ENCODE assay signal across 18 cellular contexts in the genomic region with DNA sequence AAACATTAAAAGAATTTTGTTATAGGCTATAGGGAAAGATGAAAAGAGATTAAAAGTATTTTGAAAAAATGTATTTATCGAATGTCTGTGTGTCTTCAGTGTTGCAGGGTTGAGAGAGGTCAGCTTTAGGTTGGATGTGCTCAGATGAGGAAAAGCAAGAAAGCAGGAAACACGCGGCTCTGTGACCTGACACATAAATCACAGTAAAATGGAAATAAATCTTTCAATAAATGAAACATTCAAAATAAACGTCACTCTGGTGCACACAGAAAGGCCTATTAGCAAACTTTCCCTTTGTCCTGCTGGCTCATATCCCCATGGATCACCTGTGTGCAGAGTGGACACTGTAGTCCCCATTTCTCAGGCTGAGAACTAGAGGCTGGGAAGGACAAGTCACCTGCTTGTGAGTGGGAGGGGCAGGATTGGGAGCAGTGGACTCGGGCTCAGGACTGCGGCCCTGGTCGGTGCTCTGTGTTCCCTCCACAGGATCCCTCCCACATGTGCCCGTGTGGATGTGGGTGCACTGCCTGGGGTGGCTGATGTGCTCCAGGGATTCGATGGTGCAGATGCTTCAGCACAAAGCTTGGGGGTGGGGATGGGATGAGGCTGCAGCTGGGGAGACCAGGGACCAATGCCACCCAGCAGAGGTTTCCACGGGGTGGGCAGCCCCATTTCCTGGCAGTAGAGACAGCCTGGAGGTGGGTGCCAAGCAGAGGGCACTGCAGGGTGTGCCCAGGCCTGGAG.
DNase-seq lines count a peak whose midpoint lies in the region; ATAC-seq, FAIRE-seq and TF ChIP-seq lines count a peak whose summit lies in the region.
"Had no signal": no experiment of that assay in that cellular context is flagged by ENCODE, and none has a peak within 500 bp of the region (broad histone marks: within the 10 kb centered on the region; RNA-seq: fewer than 3 reads in every experiment).

No MANE protein-coding gene starts in this region.

- H3K4me1 ChIP-seq in naive thymus-derived CD4-positive, alpha-beta T cell (ENCODE audit: control insufficient read depth in 2 of 2, insufficient read depth in 2 of 2, low read length in 2 of 2): peaks cover 10 to 70% of the 10 kb centered on the region in 2 donors

- no peaks in the 10 kb centered on the region for H3K9me3 Mint-ChIP-seq in activated CD8-positive, alpha-beta memory T cell treated with anti-CD3 and anti-CD28 coated beads, Interleukin-2, amount 10 ng/mL, durations not matched to agents 7 days and 5 days (ENCODE audit: low read depth)
- H3K9me3 Mint-ChIP-seq in activated T-helper 17 cell treated with anti-CD3 and anti-CD28 coated beads, Interleukin-2, amount 50 U/mL, for 72 hours: no peaks in the 10 kb centered on the region
- H3K9me3 Mint-ChIP-seq in naive thymus-derived CD4-positive, alpha-beta T cell: no peaks in the 10 kb centered on the region
- H3K9me3 Mint-ChIP-seq in activated naive CD4-positive, alpha-beta T cell treated with anti-CD3 and anti-CD28 coated beads, Interleukin-2, amount 50 U/mL, for 72 hours: no peaks in the 10 kb centered on the region
- H3K9me3 Mint-ChIP-seq: GM23338 had no signal

- DNase-seq in activated CD8-positive, alpha-beta memory T cell treated with anti-CD3 and anti-CD28 coated beads, Interleukin-2, amount 10 ng/mL, durations not matched to agents 7 days and 5 days: peak; percentile 33
- DNase-seq in activated CD8-positive, alpha-beta memory T cell treated with anti-CD3 and anti-CD28 coated beads, Interleukin-2, amount 50 U/mL, for 48 hours: no peak
- no peak for DNase-seq in naive thymus-derived CD4-positive, alpha-beta T cell
- no peak for DNase-seq in H54 (ENCODE audit: insufficient read length, low spot score)
- DNase-seq in activated naive CD4-positive, alpha-beta T cell treated with anti-CD3 and anti-CD28 coated beads, Interleukin-2, amount 50 U/mL, for 72 hours (ENCODE audit: low spot score in 2 of 2): no peak
- no peak for DNase-seq in stimulated activated CD4-positive, alpha-beta T cell treated with anti-CD3 and anti-CD28 coated beads, Interleukin-4, amount 100 ng/mL, for 4 hours
- DNase-seq: C1 segment of cervical spinal cord, Calu3, KBM-7, MV-4-11, NCI-H1417, NCI-H187 treated with DMSO at 0.1 percent for 48 hours, NCI-H446, OCI-M1, SIG-M5 had no signal

- POLR2A ChIA-PET in naive thymus-derived CD4-positive, alpha-beta T cell (lab: Charles Lee): interaction anchor here (1.5 kb wide), 1 partner anchor 27 kb away, joined by 3 read pairs; no protein-coding TSS in a partner anchor

- H3K4me3 Mint-ChIP-seq in activated CD8-positive, alpha-beta memory T cell treated with anti-CD3 and anti-CD28 coated beads, Interleukin-2, amount 10 ng/mL, durations not matched to agents 7 days and 5 days: no peak overlapping the region
- no peak overlapping the region for H3K4me3 Mint-ChIP-seq in activated T-helper 17 cell treated with anti-CD3 and anti-CD28 coated beads, Interleukin-2, amount 50 U/mL, for 72 hours
- peak overlapping the region in 3 of 10 donors; percentile 12 to 42 (median 39) for H3K4me3 Mint-ChIP-seq in naive thymus-derived CD4-positive, alpha-beta T cell
- H3K4me3 Mint-ChIP-seq: GM23338 had no signal

- no peaks in the 10 kb centered on the region for H3K36me3 ChIP-seq in naive thymus-derived CD4-positive, alpha-beta T cell (ENCODE audit: control insufficient read depth in 2 of 3, insufficient read depth in 3 of 3, low read length in 3 of 3)

- no peaks in the 10 kb centered on the region for H3K27me3 Mint-ChIP-seq in activated CD8-positive, alpha-beta memory T cell treated with anti-CD3 and anti-CD28 coated beads, Interleukin-2, amount 10 ng/mL, durations not matched to agents 7 days and 5 days
- no peaks in the 10 kb centered on the region for H3K27me3 Mint-ChIP-seq in activated T-helper 17 cell treated with anti-CD3 and anti-CD28 coated beads, Interleukin-2, amount 50 U/mL, for 72 hours
- H3K27me3 Mint-ChIP-seq in naive thymus-derived CD4-positive, alpha-beta T cell: peaks cover 0 to 4% (median 0%) of the 10 kb centered on the region in 5 donors

- no peaks in the 10 kb centered on the region for H3K27me3 ChIP-seq in naive thymus-derived CD4-positive, alpha-beta T cell (ENCODE audit: control insufficient read depth in 2 of 2, insufficient read depth in 2 of 2, low read length in 2 of 2)

- no peaks in the 10 kb centered on the region for H3K36me3 Mint-ChIP-seq in activated CD8-positive, alpha-beta memory T cell treated with anti-CD3 and anti-CD28 coated beads, Interleukin-2, amount 10 ng/mL, durations not matched to agents 7 days and 5 days
- no peaks in the 10 kb centered on the region for H3K36me3 Mint-ChIP-seq in activated T-helper 17 cell treated with anti-CD3 and anti-CD28 coated beads, Interleukin-2, amount 50 U/mL, for 72 hours (ENCODE audit: low read depth)
- no peaks in the 10 kb centered on the region for H3K36me3 Mint-ChIP-seq in naive thymus-derived CD4-positive, alpha-beta T cell
- no peaks in the 10 kb centered on the region for H3K36me3 Mint-ChIP-seq in activated naive CD4-positive, alpha-beta T cell treated with anti-CD3 and anti-CD28 coated beads, Interleukin-2, amount 50 U/mL, for 72 hours

- H3K27ac Mint-ChIP-seq in activated CD8-positive, alpha-beta memory T cell treated with anti-CD3 and anti-CD28 coated beads, Interleukin-2, amount 10 ng/mL, durations not matched to agents 7 days and 5 days: no peak overlapping the region
- H3K27ac Mint-ChIP-seq in activated T-helper 17 cell treated with anti-CD3 and anti-CD28 coated beads, Interleukin-2, amount 50 U/mL, for 72 hours: peak overlapping the region; percentile 22
- H3K27ac Mint-ChIP-seq in naive thymus-derived CD4-positive, alpha-beta T cell: peak overlapping the region in 5 of 9 donors; percentile 8 to 66 (median 41)
- H3K27ac Mint-ChIP-seq in activated naive CD4-positive, alpha-beta T cell treated with anti-CD3 and anti-CD28 coated beads, Interleukin-2, amount 50 U/mL, for 72 hours: no peak overlapping the region
- H3K27ac Mint-ChIP-seq: GM23338 had no signal

- H3K4me3 ChIP-seq in naive thymus-derived CD4-positive, alpha-beta T cell (ENCODE audit: low read length): no peak overlapping the region
- H3K4me3 ChIP-seq: GM23338 had no signal

- intact Hi-C loops in naive thymus-derived CD4-positive, alpha-beta T cell (cut with micrococcal nuclease): no loop called here

- no peak for FAIRE-seq in H54 (lab: Jason Lieb, UNC)

- CTCF ChIA-PET in activated CD8-positive, alpha-beta memory T cell treated with anti-CD3 and anti-CD28 coated beads, Interleukin-2, amount 10 ng/mL, durations not matched to agents 7 days and 5 days (lab: Charles Lee): interaction anchor here (1.1 to 6.5 kb wide), 3 partner anchors 86 to 93 kb away, joined by 3 to 80 read pairs (median 5); no protein-coding TSS in a partner anchor
- CTCF ChIA-PET in naive thymus-derived CD4-positive, alpha-beta T cell (lab: Charles Lee): interaction anchor here (7.7 kb wide), 1 partner anchor 90 kb away, joined by 155 read pairs; no protein-coding TSS in a partner anchor

- no peak for ATAC-seq in activated CD8-positive, alpha-beta memory T cell treated with anti-CD3 and anti-CD28 coated beads, Interleukin-2, amount 10 ng/mL, durations not matched to agents 7 days and 5 days
- no peak for ATAC-seq in activated T-helper 17 cell treated with anti-CD3 and anti-CD28 coated beads, Interleukin-2, amount 50 U/mL, for 72 hours (replicated peaks)
- no peak for ATAC-seq in naive thymus-derived CD4-positive, alpha-beta T cell
- no peak for ATAC-seq in activated naive CD4-positive, alpha-beta T cell treated with anti-CD3 and anti-CD28 coated beads, Interleukin-2, amount 50 U/mL, for 72 hours
- no peak for ATAC-seq in GM21786 (IDR thresholded peaks at IDR 0.05; ENCODE audit: unreplicated experiment)

- H3K27ac ChIP-seq in naive thymus-derived CD4-positive, alpha-beta T cell (ENCODE audit: low read depth, low read length): no peak overlapping the region

- no peaks in the 10 kb centered on the region for H3K9me3 ChIP-seq in naive thymus-derived CD4-positive, alpha-beta T cell (ENCODE audit: control insufficient read depth in 2 of 3, low read length in 3 of 3)

- no peak for TF ChIP-seq POLR2A in H54 (IDR thresholded peaks at IDR 0.05; ENCODE audit: low read depth, low read length)

- peaks cover 28% of the 10 kb centered on the region for H3K4me1 Mint-ChIP-seq in activated CD8-positive, alpha-beta memory T cell treated with anti-CD3 and anti-CD28 coated beads, Interleukin-2, amount 10 ng/mL, durations not matched to agents 7 days and 5 days
- H3K4me1 Mint-ChIP-seq in activated T-helper 17 cell treated with anti-CD3 and anti-CD28 coated beads, Interleukin-2, amount 50 U/mL, for 72 hours: peaks cover 17% of the 10 kb centered on the region
- peaks cover 12 to 47% (median 26%) of the 10 kb centered on the region in 7 donors for H3K4me1 Mint-ChIP-seq in naive thymus-derived CD4-positive, alpha-beta T cell
- H3K4me1 Mint-ChIP-seq: GM23338 had no signal

Comparison
In these comparisons a context has a peak if more than half of its experiments do, and no peak if none do; other contexts are left out.
1. H3K27ac Mint-ChIP-seq: peak in activated T-helper 17 cell treated with anti-CD3 and anti-CD28 coated beads, Interleukin-2, amount 50 U/mL, for 72 hours (single experiment) and naive thymus-derived CD4-positive, alpha-beta T cell (5 of 9); none in activated CD8-positive, alpha-beta memory T cell treated with anti-CD3 and anti-CD28 coated beads, Interleukin-2, amount 10 ng/mL, durations not matched to agents 7 days and 5 days (single experiment) and activated naive CD4-positive, alpha-beta T cell treated with anti-CD3 and anti-CD28 coated beads, Interleukin-2, amount 50 U/mL, for 72 hours (0 of 2).